13 cellular contexts compared by ENCODE assay signal in the genomic region with DNA sequence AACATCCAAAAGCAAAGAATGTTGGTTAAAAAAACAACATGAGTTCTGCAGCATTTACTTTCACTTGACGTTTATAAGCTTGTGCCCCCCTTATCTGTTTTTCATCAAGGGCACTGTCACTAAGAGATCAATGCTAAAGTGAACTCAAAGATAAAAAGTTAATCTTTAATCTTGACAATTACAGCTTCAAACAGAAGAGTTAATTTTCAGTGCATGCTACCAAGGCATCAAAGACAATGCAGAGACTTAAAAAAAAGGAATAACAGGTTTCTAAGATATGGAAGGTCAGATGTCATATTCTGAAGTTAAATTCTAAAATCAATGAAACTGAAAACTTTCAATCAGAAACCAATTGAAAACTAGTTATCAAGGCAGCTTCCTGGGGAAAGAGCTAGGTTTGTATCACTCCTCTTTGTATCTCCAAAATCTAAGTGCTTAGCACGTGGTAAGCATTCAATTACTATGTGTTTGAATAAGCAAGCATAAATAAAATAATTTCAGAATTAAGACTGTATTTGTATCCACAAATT. TPM values are rescaled to one million over a fixed set of nuclear protein-coding genes. Genes with fewer than 3 reads are reported as not detected.
A peak's percentile ranks its signal among the peaks of the same experiment; 100 is the strongest.
DNase-seq lines count a peak whose midpoint lies in the region; ATAC-seq, FAIRE-seq and TF ChIP-seq lines count a peak whose summit lies in the region.
"Had no signal": no experiment of that assay in that cellular context is flagged by ENCODE, and none has a peak within 500 bp of the region (broad histone marks: within the 10 kb centered on the region; RNA-seq: fewer than 3 reads in every experiment).

No MANE protein-coding gene starts in this region.

- no peak overlapping the region for H2AFZ ChIP-seq in hepatocyte
- H2AFZ ChIP-seq: GM23248 had no signal

- H3K4me3 ChIP-seq in A549: no peak overlapping the region
- H3K4me3 ChIP-seq in hepatocyte: no peak overlapping the region
- no peak overlapping the region for H3K4me3 ChIP-seq in right lobe of liver
- H3K4me3 ChIP-seq in body of pancreas: no peak overlapping the region
- H3K4me3 ChIP-seq: GM23248 had no signal

- POLR2A ChIA-PET in A549 (lab: Yijun Ruan, JAX): no interaction called here

- peaks cover 31% of the 10 kb centered on the region for H3K79me2 ChIP-seq in hepatocyte

- no peak for DNase-seq in A549 (ENCODE audit: low read depth in 1 of 2, low spot score in 1 of 2)
- DNase-seq in GM19239 (ENCODE audit: insufficient read length, low spot score): no peak
- no peak for DNase-seq in hepatocyte (ENCODE audit: low spot score)
- DNase-seq in right lobe of liver: no peak
- no peak for DNase-seq in body of pancreas
- DNase-seq: CD8-positive, alpha-beta T cell; COR-L47; DMS53; GF-D8; GM23248 had no signal

- H3K27me3 ChIP-seq in hepatocyte (no peaks in the 10 kb centered on the region), right lobe of liver (no peaks in the 10 kb centered on the region), body of pancreas (no peaks in the 10 kb centered on the region)

- H3K9me2 ChIP-seq in hepatocyte (replicated peaks; ENCODE audit: insufficient read depth): no peaks in the 10 kb centered on the region

- peaks cover 21% of the 10 kb centered on the region for H3K4me1 ChIP-seq in A549
- peaks cover 3% of the 10 kb centered on the region for H3K4me1 ChIP-seq in hepatocyte (ENCODE audit: insufficient read depth)
- peaks cover 0 to 15% (median 4%) of the 10 kb centered on the region in 4 donors for H3K4me1 ChIP-seq in right lobe of liver
- peaks cover 9% of the 10 kb centered on the region for H3K4me1 ChIP-seq in body of pancreas

- intact Hi-C loops in right lobe of liver (cut with DNase I) (no loop called here), body of pancreas (cut with DNase I) (no loop called here)

- TF ChIP-seq POLR2A in A549 (IDR thresholded peaks at IDR 0.05; ENCODE audit: low read length) (no peak), right lobe of liver (IDR thresholded peaks at IDR 0.05) (no peak), body of pancreas (IDR thresholded peaks at IDR 0.05) (no peak)

- H3K27ac ChIP-seq in A549 (no peak overlapping the region), hepatocyte (no peak overlapping the region), right lobe of liver (peak overlapping the region in 2 of 3 donors; percentile 17 to 56), body of pancreas (no peak overlapping the region)
- H3K27ac ChIP-seq: GM23248 had no signal

- TF ChIP-seq CTCF in A549 (IDR thresholded peaks at IDR 0.05) (no peak), hepatocyte (IDR thresholded peaks at IDR 0.05; ENCODE audit: poor library complexity) (no peak), right lobe of liver (IDR thresholded peaks at IDR 0.05) (no peak), body of pancreas (IDR thresholded peaks at IDR 0.05) (no peak)

- CTCF ChIA-PET in A549 (lab: Yijun Ruan, JAX): interaction anchor here (0.7 kb wide), 1 partner anchor 60 kb away, joined by 3 read pairs; no protein-coding TSS in a partner anchor

- H3K9me3 ChIP-seq in A549: no peaks in the 10 kb centered on the region
- H3K9me3 ChIP-seq in hepatocyte (ENCODE audit: low read depth): no peaks in the 10 kb centered on the region
- H3K9me3 ChIP-seq in right lobe of liver: no peaks in the 10 kb centered on the region
- H3K9me3 ChIP-seq in body of pancreas: no peaks in the 10 kb centered on the region

- FAIRE-seq in A549 (lab: Jason Lieb, UNC) (no peak), GM19239 (lab: Jason Lieb, UNC) (peak; percentile 33)

- H4K20me1 ChIP-seq in hepatocyte (ENCODE audit: insufficient read depth, poor library complexity, severe bottlenecking): peaks cover 4% of the 10 kb centered on the region

- ATAC-seq in A549 (no peak), right lobe of liver (peak; percentile 39 to 81 (median 69)), body of pancreas (no peak), GM21528 (IDR thresholded peaks at IDR 0.05; ENCODE audit: low FRiP score, unreplicated experiment) (no peak), HG02970 (IDR thresholded peaks at IDR 0.05; ENCODE audit: low FRiP score, unreplicated experiment) (no peak)
- ATAC-seq: CD8-positive, alpha-beta T cell; HCT116 had no signal

- TF ChIP-seq EP300 in A549 (IDR thresholded peaks at IDR 0.05): no peak

- 0 out of 3 replicates have a peak overlapping the region, but pooled peaks have one; percentile 2 for H3K4me2 ChIP-seq in A549
- H3K4me2 ChIP-seq in hepatocyte: peak overlapping the region; percentile 41

- WGBS in A549 (ENCODE audit: missing lambda C conversion rate): 50% methylated on average over 2 of the region's 2 CpGs
- WGBS in hepatocyte (ENCODE audit: low lambda C conversion rate, missing lambda C conversion rate): 34% methylated on average over 2 of the region's 2 CpGs
- 20% methylated on average over 2 of the region's 2 CpGs for WGBS in right lobe of liver (ENCODE audit: insufficient coverage, low coverage, low lambda C conversion rate, missing lambda C conversion rate)
- 23 to 25% methylated on average over 2 of the region's 2 CpGs for WGBS in body of pancreas, 2 donors

- no peak for TF ChIP-seq RAD21 in A549 (conservative IDR thresholded peaks at IDR 0.05 in 1 of 2, IDR thresholded peaks at IDR 0.05 in 1 of 2)

- no peaks in the 10 kb centered on the region for H3K36me3 ChIP-seq in hepatocyte (replicated peaks; ENCODE audit: insufficient read depth, low read depth)
- peaks cover 0 to 28% (median 3%) of the 10 kb centered on the region in 4 donors for H3K36me3 ChIP-seq in right lobe of liver
- H3K36me3 ChIP-seq in body of pancreas (replicated peaks in 1 of 2; ENCODE audit: insufficient read depth in 1 of 2, low read depth in 2 of 2): peaks cover 0 to 9% of the 10 kb centered on the region in 2 donors

TF ChIP-seq in A549, 52 proteins besides CTCF, POLR2A, EP300 and RAD21:
- TF ChIP-seq NFE2L2 (conservative IDR thresholded peaks at IDR 0.05; ENCODE audit: low read length) (no peak), RFX5 (IDR thresholded peaks at IDR 0.05) (no peak), TFCP2L1 (CRISPR knock-in tag; IDR thresholded peaks at IDR 0.05) (no peak), PHF8 (IDR thresholded peaks at IDR 0.05; ENCODE audit: borderline replicate concordance, low read depth) (no peak)
- TF ChIP-seq, protein P1, sequence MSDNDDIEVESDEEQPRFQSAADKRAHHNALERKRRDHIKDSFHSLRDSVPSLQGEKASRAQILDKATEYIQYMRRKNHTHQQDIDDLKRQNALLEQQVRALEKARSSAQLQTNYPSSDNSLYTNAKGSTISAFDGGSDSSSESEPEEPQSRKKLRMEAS (IDR thresholded peaks at IDR 0.05): no peak

RNA-seq across cellular contexts. Expression of gene TMEM245, which starts 37.6 kb away (rescaled TPM):
- polyA plus RNA-seq in A549 (2011; rRNA removed): 88.9 and 108 TPM in 2 replicates
- polyA plus RNA-seq in A549 (2012; cell fraction: cytosol; rRNA removed): 20.2 and 27.8 TPM in 2 replicates
- 18.6 and 33.2 TPM in 2 replicates for polyA plus RNA-seq in A549 (2012; cell fraction: nucleus; rRNA removed)
- polyA plus RNA-seq in A549 (2017; fragmentation: RNase III; extraction: RNeasy Plus Mini Kit Qiagen cat#74134 plus additional on column Dnase treatment): 44.9 to 48.6 TPM (median 48.2 TPM) in 3 replicates
- 157 and 160 TPM in 2 replicates for polyA minus RNA-seq in A549 (2011; rRNA and poly(A)+ RNA removed)
- total RNA-seq in hepatocyte: 101 and 122 TPM in 2 replicates
- 54.9 and 63.5 TPM in 2 replicates for polyA plus RNA-seq in hepatocyte
- total RNA-seq in right lobe of liver: 10 to 100 TPM; 24.7 to 39.5 (median 36.8) TPM
- total RNA-seq in body of pancreas: 10 to 100 TPM; 38.9 to 47.0 TPM

Comparison
In these comparisons a context has a peak if more than half of its experiments do, and no peak if none do; other contexts are left out.
1. ATAC-seq: peak in right lobe of liver (4 of 4); none in A549 (0 of 2), body of pancreas (single experiment), GM21528 (single experiment) and HG02970 (single experiment).
2. H3K27ac ChIP-seq: peak in right lobe of liver (2 of 3); none in A549 (0 of 2), hepatocyte (single experiment) and body of pancreas (0 of 4).